ENCODE assay signal across 10 cellular contexts in genomic region chr3:23002846-23003800, GRCh38.
DNase-seq lines count a peak whose midpoint lies in the region; ATAC-seq and TF ChIP-seq lines count a peak whose summit lies in the region.
"Had no signal": no experiment of that assay in that cellular context is flagged by ENCODE, and none has a peak within 500 bp of the region (broad histone marks: within the 10 kb centered on the region; RNA-seq: fewer than 3 reads in every experiment).

No MANE protein-coding gene starts in this region.

- H3K4me3 Mint-ChIP-seq in activated naive CD8-positive, alpha-beta T cell treated with anti-CD3 and anti-CD28 coated beads for 36 hours, result no peak overlapping the region
- H3K4me3 Mint-ChIP-seq: naive thymus-derived CD4-positive, alpha-beta T cell had no signal

- no peak overlapping the region for H3K4me3 ChIP-seq in fibroblast of pulmonary artery (replicated peaks; ENCODE audit: low read depth, low read length)
- H3K4me3 ChIP-seq: SJSA1 had no signal

- no peaks in the 10 kb centered on the region for H3K36me3 Mint-ChIP-seq in activated naive CD8-positive, alpha-beta T cell treated with anti-CD3 and anti-CD28 coated beads for 36 hours
- H3K36me3 Mint-ChIP-seq: naive thymus-derived CD4-positive, alpha-beta T cell had no signal

- peak; percentile 26 for DNase-seq in DMS 273 (lab: John Stamatoyannopoulos, UW; ENCODE audit: unreplicated experiment)
- DNase-seq in DMS 273 treated with DMSO at 0.1 percent for 48 hours (lab: John Stamatoyannopoulos, UW), result no peak
- DNase-seq in NCI-H524 treated with DMSO at 0.1 percent for 48 hours (lab: John Stamatoyannopoulos, UW), result peak; percentile 2
- DNase-seq in fibroblast of pulmonary artery (ENCODE audit: low read depth), result peak; percentile 53
- peak; percentile 37 for DNase-seq in smooth muscle cell of the brain vasculature (ENCODE audit: low read depth, low spot score)
- no peak for DNase-seq in COLO829 (ENCODE audit: low spot score)
- no peak for DNase-seq in activated naive CD8-positive, alpha-beta T cell treated with anti-CD3 and anti-CD28 coated beads for 36 hours
- DNase-seq: naive thymus-derived CD4-positive, alpha-beta T cell had no signal

- no peak for TF ChIP-seq CTCF in fibroblast of pulmonary artery (IDR thresholded peaks at IDR 0.05; ENCODE audit: low read length, missing control alignments)

- no peaks in the 10 kb centered on the region for H3K4me1 Mint-ChIP-seq in activated naive CD8-positive, alpha-beta T cell treated with anti-CD3 and anti-CD28 coated beads for 36 hours
- H3K4me1 Mint-ChIP-seq: naive thymus-derived CD4-positive, alpha-beta T cell had no signal

- no peaks in the 10 kb centered on the region for H3K9me3 Mint-ChIP-seq in activated naive CD8-positive, alpha-beta T cell treated with anti-CD3 and anti-CD28 coated beads for 36 hours
- H3K9me3 Mint-ChIP-seq: naive thymus-derived CD4-positive, alpha-beta T cell had no signal

- H3K27ac Mint-ChIP-seq in activated naive CD8-positive, alpha-beta T cell treated with anti-CD3 and anti-CD28 coated beads for 36 hours, result no peak overlapping the region
- H3K27ac Mint-ChIP-seq: naive thymus-derived CD4-positive, alpha-beta T cell had no signal

- no peak for ATAC-seq in GM18858 (IDR thresholded peaks at IDR 0.05; ENCODE audit: unreplicated experiment)
- ATAC-seq: naive thymus-derived CD4-positive, alpha-beta T cell had no signal

- H3K27me3 Mint-ChIP-seq in activated naive CD8-positive, alpha-beta T cell treated with anti-CD3 and anti-CD28 coated beads for 36 hours, result no peaks in the 10 kb centered on the region

Comparison
In these comparisons a context has a peak if more than half of its experiments do, and no peak if none do; other contexts are left out.
1. DNase-seq: peak in DMS 273 (single experiment), NCI-H524 treated with DMSO at 0.1 percent for 48 hours (single experiment), fibroblast of pulmonary artery (single experiment) and smooth muscle cell of the brain vasculature (single experiment); none in DMS 273 treated with DMSO at 0.1 percent for 48 hours (single experiment), COLO829 (single experiment) and activated naive CD8-positive, alpha-beta T cell treated with anti-CD3 and anti-CD28 coated beads for 36 hours (single experiment).